8 cellular contexts compared by ENCODE assay signal in genomic region chr12:15688202-15688736, GRCh38.
A peak's percentile ranks its signal among the peaks of the same experiment; 100 is the strongest.
DNase-seq lines count a peak whose midpoint lies in the region; ATAC-seq and TF ChIP-seq lines count a peak whose summit lies in the region.

No MANE protein-coding gene starts in this region.

- H3K79me2 ChIP-seq in mammary epithelial cell (ENCODE audit: insufficient read depth, low read length), result peaks cover 16% of the 10 kb centered on the region

- H3K9me3 ChIP-seq in mammary epithelial cell (replicated peaks; ENCODE audit: insufficient read depth, low read length) (no peaks in the 10 kb centered on the region), vagina (no peaks in the 10 kb centered on the region)

- dilution Hi-C loops in mammary epithelial cell (cut with HindIII; ENCODE audit: low sequenced_read_pairs), result no loop called here

- TF ChIP-seq CTCF in MCF 10A (IDR thresholded peaks at IDR 0.05; ENCODE audit: unreplicated experiment) (no peak), mammary epithelial cell (conservative IDR thresholded peaks at IDR 0.05 in 1 of 2, IDR thresholded peaks at IDR 0.05 in 1 of 2; ENCODE audit: extremely low read depth in 1 of 2, insufficient read depth in 1 of 2, low read depth in 1 of 2, low read length in 2 of 2) (no peak), lower leg skin (IDR thresholded peaks at IDR 0.05) (no peak), vagina (IDR thresholded peaks at IDR 0.05) (no peak)

- H3K4me3 ChIP-seq in mammary epithelial cell (replicated peaks in 1 of 3; ENCODE audit: insufficient read depth in 1 of 3, low read depth in 2 of 3, low read length in 3 of 3) (no peak overlapping the region), lower leg skin (ENCODE audit: low read depth, poor library complexity, severe bottlenecking) (no peak overlapping the region), vagina (peak overlapping the region; percentile 7 to 22)

- no peak overlapping the region for H3K4me2 ChIP-seq in mammary epithelial cell (ENCODE audit: insufficient read depth, low read depth, low read length)

- CTCF ChIA-PET in MCF 10A (lab: Yijun Ruan, JAX) (interaction anchor here (0.8 to 1.0 kb wide), 2 partner anchors 97 to 144 kb away, joined by 3 to 4 read pairs; no protein-coding TSS in a partner anchor), mammary epithelial cell (lab: Charles Lee; ENCODE audit: low non-redundant PET) (interaction anchor here (0.6 kb wide), 1 partner anchor 8 kb away, joined by 4 read pairs; no protein-coding TSS in a partner anchor)
- CTCF ChIA-PET in activated CD8-positive, alpha-beta memory T cell treated with anti-CD3 and anti-CD28 coated beads, Interleukin-2, amount 10 ng/mL, durations not matched to agents 7 days and 5 days (lab: Charles Lee), result no interaction called here

- in situ Hi-C loops in mammary epithelial cell (cut with MboI; ENCODE audit: low sequenced_read_pairs in 2 of 2), result no loop called here

- TF ChIP-seq POLR2A in lower leg skin (IDR thresholded peaks at IDR 0.05) (no peak), vagina (IDR thresholded peaks at IDR 0.05) (no peak)

- no peaks in the 10 kb centered on the region for H4K20me1 ChIP-seq in mammary epithelial cell (ENCODE audit: insufficient read depth, low read length)

- no peak overlapping the region for H3K27ac Mint-ChIP-seq in MCF 10A (ENCODE audit: low read depth, unreplicated experiment)
- H3K27ac Mint-ChIP-seq in activated CD8-positive, alpha-beta memory T cell treated with anti-CD3 and anti-CD28 coated beads, Interleukin-2, amount 10 ng/mL, durations not matched to agents 7 days and 5 days, result no peak overlapping the region

- H3K36me3 ChIP-seq in mammary epithelial cell (ENCODE audit: insufficient read depth, low read length) (no peaks in the 10 kb centered on the region), vagina (no peaks in the 10 kb centered on the region)

- no peaks in the 10 kb centered on the region for H3K36me3 Mint-ChIP-seq in MCF 10A (ENCODE audit: insufficient read depth, unreplicated experiment)
- H3K36me3 Mint-ChIP-seq in activated CD8-positive, alpha-beta memory T cell treated with anti-CD3 and anti-CD28 coated beads, Interleukin-2, amount 10 ng/mL, durations not matched to agents 7 days and 5 days, result peaks cover 1% of the 10 kb centered on the region

- H3K4me1 Mint-ChIP-seq in MCF 10A (ENCODE audit: insufficient read depth, unreplicated experiment), result peaks cover 51% of the 10 kb centered on the region
- no peaks in the 10 kb centered on the region for H3K4me1 Mint-ChIP-seq in activated CD8-positive, alpha-beta memory T cell treated with anti-CD3 and anti-CD28 coated beads, Interleukin-2, amount 10 ng/mL, durations not matched to agents 7 days and 5 days

- no peak overlapping the region for H2AFZ ChIP-seq in mammary epithelial cell (ENCODE audit: low read depth, low read length)

- H3K4me1 ChIP-seq in mammary epithelial cell (ENCODE audit: insufficient read depth, low read length), result peaks cover 3% of the 10 kb centered on the region
- peaks cover 61% of the 10 kb centered on the region for H3K4me1 ChIP-seq in vagina

- intact Hi-C loops in MCF 10A (cut with micrococcal nuclease) (no loop called here), mammary epithelial cell (cut with micrococcal nuclease) (no loop called here), lower leg skin (cut with DNase I; ENCODE audit: low total_unique reads) (no loop called here), vagina (cut with DNase I) (no loop called here)

- no peaks in the 10 kb centered on the region for H3K27me3 Mint-ChIP-seq in MCF 10A (ENCODE audit: insufficient read depth, unreplicated experiment)
- H3K27me3 Mint-ChIP-seq in activated CD8-positive, alpha-beta memory T cell treated with anti-CD3 and anti-CD28 coated beads, Interleukin-2, amount 10 ng/mL, durations not matched to agents 7 days and 5 days, result peaks cover 29% of the 10 kb centered on the region

- BruUV-seq in MCF 10A (replicated peaks; lab: Mats Ljungman, UMichigan) (no TSS peak), mammary epithelial cell (replicated peaks; lab: Mats Ljungman, UMichigan) (no TSS peak)

- WGBS in mammary epithelial cell (ENCODE audit: low coverage, missing lambda C conversion rate), result 82% methylated on average over 5 of the region's 8 CpGs
- 68 to 70% methylated on average over 8 of the region's 8 CpGs for WGBS in lower leg skin, 2 donors

- no peaks in the 10 kb centered on the region for H3K27me3 ChIP-seq in mammary epithelial cell (ENCODE audit: insufficient read depth, low read length)
- H3K27me3 ChIP-seq in vagina, result no peaks in the 10 kb centered on the region

- no peak for ATAC-seq in activated CD8-positive, alpha-beta memory T cell treated with anti-CD3 and anti-CD28 coated beads, Interleukin-2, amount 10 ng/mL, durations not matched to agents 7 days and 5 days

- no peak overlapping the region for H3K9ac ChIP-seq in mammary epithelial cell (ENCODE audit: insufficient read depth, low read length)

- H3K27ac ChIP-seq in mammary epithelial cell (ENCODE audit: insufficient read depth, low read depth, low read length), result no peak overlapping the region
- H3K27ac ChIP-seq in angular gyrus (ENCODE audit: low read depth, low read length), result peak overlapping the region; percentile 57
- peak overlapping the region; percentile 74 for H3K27ac ChIP-seq in vagina

- H3K4me3 Mint-ChIP-seq in MCF 10A (ENCODE audit: unreplicated experiment), result no peak overlapping the region
- no peak overlapping the region for H3K4me3 Mint-ChIP-seq in activated CD8-positive, alpha-beta memory T cell treated with anti-CD3 and anti-CD28 coated beads, Interleukin-2, amount 10 ng/mL, durations not matched to agents 7 days and 5 days

- DNase-seq in MCF 10A (ENCODE audit: unreplicated experiment) (peak; percentile 45), mammary epithelial cell (no peak), lower leg skin (ENCODE audit: low spot score in 2 of 2) (peak; percentile 71 to 94), vagina (ENCODE audit: extremely low spot score in 2 of 2) (no peak), NCI-H1092 (lab: John Stamatoyannopoulos, UW) (no peak)
- no peak for DNase-seq in activated effector memory CD4-positive, alpha-beta T cell treated with anti-CD3 and anti-CD28 coated beads, Interleukin-2, amount 50 U/mL, for 16 hours
- no peak for DNase-seq in activated CD8-positive, alpha-beta memory T cell treated with anti-CD3 and anti-CD28 coated beads, Interleukin-2, amount 10 ng/mL, durations not matched to agents 7 days and 5 days

- no peaks in the 10 kb centered on the region for H3K9me3 Mint-ChIP-seq in MCF 10A (ENCODE audit: unreplicated experiment)
- H3K9me3 Mint-ChIP-seq in activated CD8-positive, alpha-beta memory T cell treated with anti-CD3 and anti-CD28 coated beads, Interleukin-2, amount 10 ng/mL, durations not matched to agents 7 days and 5 days (ENCODE audit: low read depth), result no peaks in the 10 kb centered on the region

- POLR2A ChIA-PET in MCF 10A (lab: Yijun Ruan, JAX), result interaction anchor here (0.8 to 1.2 kb wide), 2 partner anchors 9 to 92 kb away, joined by 3 to 5 read pairs; no protein-coding TSS in a partner anchor

Comparison
In these comparisons a context has a peak if more than half of its experiments do, and no peak if none do; other contexts are left out.
1. DNase-seq: peak in MCF 10A (single experiment) and lower leg skin (2 of 2); none in mammary epithelial cell (single experiment), vagina (0 of 2), activated effector memory CD4-positive, alpha-beta T cell treated with anti-CD3 and anti-CD28 coated beads, Interleukin-2, amount 50 U/mL, for 16 hours (single experiment), NCI-H1092 (single experiment) and activated CD8-positive, alpha-beta memory T cell treated with anti-CD3 and anti-CD28 coated beads, Interleukin-2, amount 10 ng/mL, durations not matched to agents 7 days and 5 days (single experiment).
2. H3K4me3 ChIP-seq: peak in vagina (2 of 2); none in mammary epithelial cell (0 of 3) and lower leg skin (single experiment).